8 cellular contexts compared by ENCODE assay signal in the genomic region with DNA sequence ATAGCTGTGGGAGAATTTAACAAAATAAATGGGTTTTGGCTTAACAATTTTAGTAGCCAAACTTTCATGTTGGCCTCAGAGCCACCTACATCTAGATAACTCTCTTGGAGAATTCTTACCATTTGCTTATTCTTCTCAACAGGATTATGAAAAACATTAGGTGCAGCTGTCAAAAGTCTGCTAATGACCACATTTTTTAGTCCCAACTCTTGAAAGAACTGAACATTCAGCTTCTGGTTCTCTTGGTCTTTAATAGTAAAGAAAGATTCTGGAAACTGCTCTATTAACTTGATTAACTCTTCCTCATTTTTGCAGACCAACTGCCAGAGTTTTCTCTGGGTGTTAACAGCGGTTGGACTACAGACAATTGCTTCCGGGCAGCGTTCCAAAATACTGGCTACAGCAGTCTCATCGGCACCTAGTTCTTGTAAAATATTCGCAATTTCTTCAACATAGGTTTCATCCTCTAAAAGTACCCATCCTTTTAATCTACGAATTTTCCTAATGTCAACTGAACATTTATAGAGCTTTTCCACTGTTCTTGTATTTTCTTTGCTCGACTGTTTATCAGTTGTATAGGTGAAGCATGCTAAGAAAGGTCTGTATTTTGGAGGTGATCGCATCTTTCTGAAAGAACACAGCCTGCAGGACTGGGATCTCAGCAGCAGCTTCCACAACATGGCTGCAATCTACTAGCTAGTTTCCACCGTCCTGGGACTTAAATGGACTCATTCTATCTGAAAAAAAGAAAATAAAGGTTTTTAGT. TPM values are rescaled to one million over a fixed set of nuclear protein-coding genes. Genes with fewer than 3 reads are reported as not detected.
DNase-seq lines count a peak whose midpoint lies in the region; ATAC-seq and TF ChIP-seq lines count a peak whose summit lies in the region.

No MANE protein-coding gene starts in this region.

- DNase-seq in KBM-7, result peak; percentile 43
- peak; percentile 30 to 58 for DNase-seq in SHP77 (lab: John Stamatoyannopoulos, UW)
- DNase-seq in cardiac muscle cell (ENCODE audit: low read depth in 1 of 2, low spot score in 1 of 2), result peak; percentile 43 to 85
- peak; percentile 65 for DNase-seq in renal cortical epithelial cell (ENCODE audit: low read depth)
- no peak for DNase-seq in WTC11 (ENCODE audit: low spot score)
- no peak for DNase-seq in OCI-LY7 (ENCODE audit: low spot score)

- H3K36me3 ChIP-seq in cardiac muscle cell (peaks cover 5% of the 10 kb centered on the region), OCI-LY7 (ENCODE audit: insufficient read depth, low read length) (peaks cover 25% of the 10 kb centered on the region)

- ATAC-seq in WTC11 (no peak), GM18858 (IDR thresholded peaks at IDR 0.05; ENCODE audit: unreplicated experiment) (no peak), GM18867 (IDR thresholded peaks at IDR 0.05; ENCODE audit: unreplicated experiment) (no peak)

- peaks cover 6% of the 10 kb centered on the region; the same call in 1 of the 2 replicates for H3K79me2 ChIP-seq in OCI-LY7 (ENCODE audit: insufficient read depth, low read depth, low read length)

- intact Hi-C loops in OCI-LY7 (cut with micrococcal nuclease; ENCODE audit: unreplicated experiment), result no loop called here

- no peaks in the 10 kb centered on the region for H3K36me3 Mint-ChIP-seq in WTC11

- no peak overlapping the region for H3K4me2 ChIP-seq in OCI-LY7 (ENCODE audit: low read length)

- no peaks in the 10 kb centered on the region for H3K27me3 ChIP-seq in cardiac muscle cell

- TF ChIP-seq CTCF in cardiac muscle cell (IDR thresholded peaks at IDR 0.05; ENCODE audit: low read depth, low read length), result no peak
- no peak for TF ChIP-seq CTCF in WTC11 (IDR thresholded peaks at IDR 0.05)
- no peak for TF ChIP-seq CTCF in OCI-LY7 (conservative IDR thresholded peaks at IDR 0.05; ENCODE audit: low read length)

- H2AFZ ChIP-seq in OCI-LY7 (ENCODE audit: low read length), result no peak overlapping the region

- CTCF ChIA-PET in WTC11 (lab: Charles Lee), result no interaction called here
- CTCF ChIA-PET in OCI-LY7 (lab: Charles Lee; ENCODE audit: unreplicated experiment), result no interaction called here

- no peaks in the 10 kb centered on the region for H4K20me1 ChIP-seq in OCI-LY7 (ENCODE audit: insufficient read depth, low read length)

- no peaks in the 10 kb centered on the region for H3K9me2 ChIP-seq in OCI-LY7 (ENCODE audit: insufficient read depth, low read length)

- H3K4me3 ChIP-seq in cardiac muscle cell (peak overlapping the region; percentile 1), OCI-LY7 (ENCODE audit: low read depth, low read length, poor library complexity, severe bottlenecking) (no peak overlapping the region)

- no peaks in the 10 kb centered on the region for H3K4me1 Mint-ChIP-seq in WTC11

- no peak overlapping the region for H3K27ac Mint-ChIP-seq in WTC11

- BruUV-seq in OCI-LY7 (replicated peaks; lab: Mats Ljungman, UMichigan), result no TSS peak

- H3K4me1 ChIP-seq in cardiac muscle cell (ENCODE audit: low read depth) (peaks cover 40% of the 10 kb centered on the region), OCI-LY7 (ENCODE audit: insufficient read depth, low read length, poor library complexity, severe bottlenecking) (peaks cover 18% of the 10 kb centered on the region)

- no peak overlapping the region for H3K4me3 Mint-ChIP-seq in WTC11

- H3K9me3 ChIP-seq in cardiac muscle cell (ENCODE audit: low read depth) (no peaks in the 10 kb centered on the region), OCI-LY7 (ENCODE audit: low read length) (no peaks in the 10 kb centered on the region)

- H3K27ac ChIP-seq in cardiac muscle cell (peak overlapping the region; percentile 92), OCI-LY7 (ENCODE audit: low read depth, low read length, poor library complexity, severe bottlenecking) (no peak overlapping the region)

- in situ Hi-C loops in KBM-7 (cut with MboI; ENCODE audit: low pct_unique_long_range_greater_than_20kb, low sequenced_read_pairs), result no loop called here

- no peaks in the 10 kb centered on the region for H3K27me3 Mint-ChIP-seq in WTC11 (ENCODE audit: low read depth)

- POLR2A ChIA-PET in WTC11 (lab: Charles Lee), result no interaction called here
- POLR2A ChIA-PET in OCI-LY7 (lab: Charles Lee), result interaction anchor here (1.2 to 2.1 kb wide), 4 partner anchors 9 to 22 kb away, joined by 4 to 6 read pairs (median 4); a partner anchor contains a TSS

- H3K9me3 Mint-ChIP-seq in WTC11, result no peaks in the 10 kb centered on the region

TF ChIP-seq in WTC11, 78 proteins besides CTCF, POLR2A, EP300 and RAD21:
- no peak for TF ChIP-seq SP1 (CRISPR knock-in tag; conservative IDR thresholded peaks at IDR 0.05)
- no peak for TF ChIP-seq GTF2I (CRISPR knock-in tag; conservative IDR thresholded peaks at IDR 0.05)
- TF ChIP-seq, protein P1, sequence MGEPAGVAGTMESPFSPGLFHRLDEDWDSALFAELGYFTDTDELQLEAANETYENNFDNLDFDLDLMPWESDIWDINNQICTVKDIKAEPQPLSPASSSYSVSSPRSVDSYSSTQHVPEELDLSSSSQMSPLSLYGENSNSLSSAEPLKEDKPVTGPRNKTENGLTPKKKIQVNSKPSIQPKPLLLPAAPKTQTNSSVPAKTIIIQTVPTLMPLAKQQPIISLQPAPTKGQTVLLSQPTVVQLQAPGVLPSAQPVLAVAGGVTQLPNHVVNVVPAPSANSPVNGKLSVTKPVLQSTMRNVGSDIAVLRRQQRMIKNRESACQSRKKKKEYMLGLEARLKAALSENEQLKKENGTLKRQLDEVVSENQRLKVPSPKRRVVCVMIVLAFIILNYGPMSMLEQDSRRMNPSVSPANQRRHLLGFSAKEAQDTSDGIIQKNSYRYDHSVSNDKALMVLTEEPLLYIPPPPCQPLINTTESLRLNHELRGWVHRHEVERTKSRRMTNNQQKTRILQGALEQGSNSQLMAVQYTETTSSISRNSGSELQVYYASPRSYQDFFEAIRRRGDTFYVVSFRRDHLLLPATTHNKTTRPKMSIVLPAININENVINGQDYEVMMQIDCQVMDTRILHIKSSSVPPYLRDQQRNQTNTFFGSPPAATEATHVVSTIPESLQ (CRISPR knock-in tag; IDR thresholded peaks at IDR 0.05), result no peak
- TF ChIP-seq NR2C2 (CRISPR knock-in tag; IDR thresholded peaks at IDR 0.05), result no peak
- no peak for TF ChIP-seq CREB1 (CRISPR knock-in tag; IDR thresholded peaks at IDR 0.05)
- no peak for TF ChIP-seq ETV6 (CRISPR knock-in tag; IDR thresholded peaks at IDR 0.05)
- no peak for TF ChIP-seq NR1H2 (CRISPR knock-in tag; IDR thresholded peaks at IDR 0.05)
- TF ChIP-seq HMGA2 (CRISPR knock-in tag; IDR thresholded peaks at IDR 0.05), result no peak

RNA-seq across cellular contexts. Expression of a gene that starts 8.7 kb away (rescaled TPM):
- 32.0 and 52.0 TPM in 2 replicates for total RNA-seq in cardiac muscle cell
- polyA plus RNA-seq in cardiac muscle cell, result 66.1 and 84.8 TPM in 2 replicates
- 3.8 and 14.0 TPM in 2 replicates for total RNA-seq in renal cortical epithelial cell
- total RNA-seq in WTC11 (2021), result 7.0 to 9.3 TPM (median 9.0 TPM) in 3 replicates
- 8.8 and 14.8 TPM in 2 replicates for total RNA-seq in OCI-LY7 (2014; rRNA removed; shearing (Covaris generic))
- 10.4 and 11.2 TPM in 2 replicates for total RNA-seq in OCI-LY7 (2022)

RNA-seq across cellular contexts. Expression of a gene that starts 22.5 kb away (rescaled TPM):
- total RNA-seq in cardiac muscle cell (68.1 and 87.4 TPM in 2 replicates), renal cortical epithelial cell (82.1 and 89.6 TPM in 2 replicates), WTC11 (2021) (15.2 to 18.0 TPM (median 16.8 TPM) in 3 replicates), OCI-LY7 (2022) (60.0 and 83.6 TPM in 2 replicates)
- polyA plus RNA-seq in cardiac muscle cell, result 77.8 and 86.3 TPM in 2 replicates
- total RNA-seq in OCI-LY7 (2014; rRNA removed; shearing (Covaris generic)), result 34.1 and 43.9 TPM in 2 replicates

Comparison
In these comparisons a context has a peak if more than half of its experiments do, and no peak if none do; other contexts are left out.
1. DNase-seq: peak in KBM-7 (single experiment), SHP77 (2 of 2), cardiac muscle cell (2 of 2) and renal cortical epithelial cell (single experiment); none in WTC11 (single experiment) and OCI-LY7 (single experiment).